21 cellular contexts compared by ENCODE assay signal in the genomic region with DNA sequence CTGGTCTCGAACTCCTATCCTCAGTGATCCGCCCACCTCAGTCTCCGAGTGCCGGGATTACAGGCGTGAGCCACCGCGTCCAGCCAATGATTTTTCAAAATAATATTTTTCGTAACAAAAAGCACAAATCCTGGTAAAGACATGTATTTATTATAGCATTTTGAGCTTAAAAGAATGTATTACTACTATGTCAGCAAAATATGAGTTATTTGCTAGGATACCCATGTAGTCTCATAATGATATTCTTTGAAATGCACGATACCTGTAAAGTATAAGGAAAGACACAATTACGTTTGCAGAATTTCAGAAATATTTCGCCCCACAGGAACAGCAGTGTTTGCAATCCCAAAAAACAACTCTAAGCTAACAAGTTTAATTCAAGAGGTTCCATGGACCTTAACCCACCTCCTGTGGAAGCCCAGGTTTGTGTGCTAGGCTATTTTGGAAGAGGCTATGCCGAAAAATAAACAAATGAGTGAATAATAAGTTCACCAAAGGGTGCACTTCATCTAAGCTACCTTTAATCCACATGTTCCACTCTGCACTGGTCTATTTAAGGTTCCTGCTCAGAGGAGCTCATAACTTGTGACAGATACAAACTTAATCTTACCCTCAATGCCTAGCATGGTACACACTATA. TPM values are rescaled to one million over a fixed set of nuclear protein-coding genes. Genes with fewer than 3 reads are reported as not detected.
DNase-seq lines count a peak whose midpoint lies in the region; ATAC-seq, FAIRE-seq and TF ChIP-seq lines count a peak whose summit lies in the region.
"Had no signal": no experiment of that assay in that cellular context is flagged by ENCODE, and none has a peak within 500 bp of the region (broad histone marks: within the 10 kb centered on the region; RNA-seq: fewer than 3 reads in every experiment).

No MANE protein-coding gene starts in this region.

- no peak for ATAC-seq in heart right ventricle
- ATAC-seq in Right ventricle myocardium superior (ENCODE audit: poor library complexity) = no peak
- ATAC-seq in psoas muscle = no peak
- ATAC-seq in stimulated activated naive B cell treated with anti-CD40 and anti-IgM and Interleukin-4, amounts not matched to agents 10 μg/mL and 1 μg/mL and 100 μg/mL, for 72 hours (replicated peaks) = no peak
- no peak for ATAC-seq in GM19463 (IDR thresholded peaks at IDR 0.05; ENCODE audit: unreplicated experiment)

- peaks cover 23 to 71% of the 10 kb centered on the region in 2 donors for H3K4me1 Mint-ChIP-seq in stimulated activated naive B cell treated with anti-CD40 and anti-IgM and Interleukin-4, amounts not matched to agents 10 μg/mL and 1 μg/mL and 100 μg/mL, for 72 hours
- H3K4me1 Mint-ChIP-seq in activated CD4-positive, alpha-beta T cell treated with anti-CD3 and anti-CD28 coated beads, Interleukin-2, amount 10 ng/mL, durations not matched to agents 24 days and 14 days = peaks cover 54% of the 10 kb centered on the region

- H4K20me1 ChIP-seq in Loucy (ENCODE audit: insufficient read depth, low read length, poor library complexity, severe bottlenecking) = peaks cover 91% of the 10 kb centered on the region

- H3K27ac ChIP-seq in heart right ventricle (peak overlapping the region in 8 of 10 donors; percentile 1 to 98 (median 50)), psoas muscle (peak overlapping the region; percentile 56)
- H3K27ac ChIP-seq: adrenal gland, KMS-11, prostate gland, spleen had no signal

- peak overlapping the region; percentile 84 for H3K9ac ChIP-seq in Loucy (ENCODE audit: low read depth, low read length, poor library complexity, severe bottlenecking)
- H3K9ac ChIP-seq: KMS-11 had no signal

- peaks cover 0 to 5% of the 10 kb centered on the region in 2 donors for H3K36me3 Mint-ChIP-seq in stimulated activated naive B cell treated with anti-CD40 and anti-IgM and Interleukin-4, amounts not matched to agents 10 μg/mL and 1 μg/mL and 100 μg/mL, for 72 hours
- peaks cover 19% of the 10 kb centered on the region for H3K36me3 Mint-ChIP-seq in activated CD4-positive, alpha-beta T cell treated with anti-CD3 and anti-CD28 coated beads, Interleukin-2, amount 10 ng/mL, durations not matched to agents 24 days and 14 days (ENCODE audit: low read depth)
- H3K36me3 Mint-ChIP-seq: CD14-positive monocyte, naive B cell had no signal

- intact Hi-C loops in heart right ventricle (cut with DNase I) (loop anchor here (5.0 to 10.0 kb wide), 7 partner anchors 50 to 200 kb away; no protein-coding TSS in a partner anchor), Right ventricle myocardium superior (cut with DNase I) (loop anchor here (5.0 to 10.0 kb wide), 2 partner anchors 57 to 90 kb away; a partner anchor contains a TSS), psoas muscle (cut with DNase I) (loop anchor here in 1 of 2 donors (5.0 to 10.0 kb wide), 3 partner anchors 50 to 198 kb away; no protein-coding TSS in a partner anchor)
- intact Hi-C loops in activated CD4-positive, alpha-beta T cell treated with anti-CD3 and anti-CD28 coated beads, Interleukin-2, amount 10 ng/mL, durations not matched to agents 24 days and 14 days (cut with micrococcal nuclease) = loop anchor here (5.0 kb wide), 2 partner anchors 48 to 187 kb away; no protein-coding TSS in a partner anchor

- H2AFZ ChIP-seq in Loucy (ENCODE audit: low read length) = no peak overlapping the region

- H3K4me3 ChIP-seq in heart right ventricle (peak overlapping the region in 2 of 10 donors; percentile 5 to 94), Loucy (ENCODE audit: low read length, poor library complexity, severe bottlenecking) (peak overlapping the region; percentile 95), psoas muscle (no peak overlapping the region)
- H3K4me3 ChIP-seq: adrenal gland, esophagus muscularis mucosa, prostate gland, spleen had no signal

- H3K27me3 ChIP-seq in heart right ventricle = no peaks in the 10 kb centered on the region
- no peaks in the 10 kb centered on the region for H3K27me3 ChIP-seq in Loucy (ENCODE audit: insufficient read depth, low read length, poor library complexity, severe bottlenecking)
- H3K27me3 ChIP-seq in psoas muscle (ENCODE audit: insufficient read depth in 3 of 3, low read length in 2 of 3) = no peaks in the 10 kb centered on the region
- H3K27me3 ChIP-seq: adrenal gland, esophagus muscularis mucosa, spleen had no signal

- TF ChIP-seq CTCF in heart right ventricle (IDR thresholded peaks at IDR 0.05) (peak in 1 of 9 donors; percentile 7), Loucy (conservative IDR thresholded peaks at IDR 0.05; ENCODE audit: low read length) (no peak), psoas muscle (IDR thresholded peaks at IDR 0.05) (no peak)

- H3K9me3 ChIP-seq in heart right ventricle = no peaks in the 10 kb centered on the region
- H3K9me3 ChIP-seq in Loucy (ENCODE audit: insufficient read depth, low read depth, low read length) = no peaks in the 10 kb centered on the region
- no peaks in the 10 kb centered on the region for H3K9me3 ChIP-seq in psoas muscle
- H3K9me3 ChIP-seq: adrenal gland, esophagus muscularis mucosa, prostate gland, spleen had no signal

- H3K27me3 Mint-ChIP-seq in stimulated activated naive B cell treated with anti-CD40 and anti-IgM and Interleukin-4, amounts not matched to agents 10 μg/mL and 1 μg/mL and 100 μg/mL, for 72 hours = no peaks in the 10 kb centered on the region
- H3K27me3 Mint-ChIP-seq in activated CD4-positive, alpha-beta T cell treated with anti-CD3 and anti-CD28 coated beads, Interleukin-2, amount 10 ng/mL, durations not matched to agents 24 days and 14 days = no peaks in the 10 kb centered on the region
- H3K27me3 Mint-ChIP-seq: activated CD4-positive, alpha-beta T cell treated with anti-CD3 and anti-CD28 coated beads, Interleukin-2, amount 10 ng/mL, durations not matched to agents 7 days and 5 days; naive B cell had no signal

- peaks cover 94% of the 10 kb centered on the region for H3K79me2 ChIP-seq in Loucy (ENCODE audit: insufficient read depth, low read length)

- peak overlapping the region; percentile 90 for H3K4me2 ChIP-seq in Loucy (ENCODE audit: low read depth, low read length, poor library complexity, severe bottlenecking)

- no peaks in the 10 kb centered on the region for H3K9me3 Mint-ChIP-seq in stimulated activated naive B cell treated with anti-CD40 and anti-IgM and Interleukin-4, amounts not matched to agents 10 μg/mL and 1 μg/mL and 100 μg/mL, for 72 hours
- H3K9me3 Mint-ChIP-seq in activated CD4-positive, alpha-beta T cell treated with anti-CD3 and anti-CD28 coated beads, Interleukin-2, amount 10 ng/mL, durations not matched to agents 24 days and 14 days = no peaks in the 10 kb centered on the region
- H3K9me3 Mint-ChIP-seq: activated CD4-positive, alpha-beta T cell treated with anti-CD3 and anti-CD28 coated beads, Interleukin-2, amount 10 ng/mL, durations not matched to agents 7 days and 5 days; naive B cell had no signal

- H3K27ac Mint-ChIP-seq in stimulated activated naive B cell treated with anti-CD40 and anti-IgM and Interleukin-4, amounts not matched to agents 10 μg/mL and 1 μg/mL and 100 μg/mL, for 72 hours = no peak overlapping the region
- no peak overlapping the region for H3K27ac Mint-ChIP-seq in activated CD4-positive, alpha-beta T cell treated with anti-CD3 and anti-CD28 coated beads, Interleukin-2, amount 10 ng/mL, durations not matched to agents 24 days and 14 days
- H3K27ac Mint-ChIP-seq: activated CD4-positive, alpha-beta T cell treated with anti-CD3 and anti-CD28 coated beads, Interleukin-2, amount 10 ng/mL, durations not matched to agents 7 days and 5 days had no signal

- H3K36me3 ChIP-seq in heart right ventricle = no peaks in the 10 kb centered on the region
- H3K36me3 ChIP-seq in Loucy (ENCODE audit: insufficient read depth, low read length) = no peaks in the 10 kb centered on the region
- H3K36me3 ChIP-seq in psoas muscle (ENCODE audit: insufficient read depth in 1 of 2, low read depth in 1 of 2) = no peaks in the 10 kb centered on the region
- H3K36me3 ChIP-seq: adrenal gland, esophagus muscularis mucosa, prostate gland, spleen had no signal

- H3K4me1 ChIP-seq in heart right ventricle = peaks cover 6 to 88% (median 73%) of the 10 kb centered on the region in 9 donors
- H3K4me1 ChIP-seq in Loucy (ENCODE audit: insufficient read depth, low read length, poor library complexity, severe bottlenecking) = peaks cover 70% of the 10 kb centered on the region
- peaks cover 62% of the 10 kb centered on the region for H3K4me1 ChIP-seq in psoas muscle
- H3K4me1 ChIP-seq: prostate gland had no signal

- FAIRE-seq in islet of Langerhans (lab: Jason Lieb, UNC) = peak; percentile 64
- FAIRE-seq: TTC549 had no signal

- no peaks in the 10 kb centered on the region for H3K9me2 ChIP-seq in Loucy (replicated peaks; ENCODE audit: low read depth, low read length)

- H3K4me3 Mint-ChIP-seq in stimulated activated naive B cell treated with anti-CD40 and anti-IgM and Interleukin-4, amounts not matched to agents 10 μg/mL and 1 μg/mL and 100 μg/mL, for 72 hours = no peak overlapping the region
- H3K4me3 Mint-ChIP-seq in activated CD4-positive, alpha-beta T cell treated with anti-CD3 and anti-CD28 coated beads, Interleukin-2, amount 10 ng/mL, durations not matched to agents 24 days and 14 days = no peak overlapping the region
- H3K4me3 Mint-ChIP-seq: activated CD4-positive, alpha-beta T cell treated with anti-CD3 and anti-CD28 coated beads, Interleukin-2, amount 10 ng/mL, durations not matched to agents 7 days and 5 days; CD14-positive monocyte had no signal

- 87 to 91% methylated on average over 12 of the region's 12 CpGs for WGBS in heart right ventricle, 2 donors
- 88 to 92% (median 90%) methylated on average over 12 of the region's 12 CpGs for WGBS in psoas muscle, 3 donors

- no peaks in the 10 kb centered on the region for H3F3A ChIP-seq in Loucy (ENCODE audit: low read depth)

- DNase-seq in heart right ventricle (no peak), Right ventricle myocardium superior (no peak), psoas muscle (no peak)
- DNase-seq in stimulated activated naive B cell treated with anti-CD40 and anti-IgM and Interleukin-4, amounts not matched to agents 10 μg/mL and 1 μg/mL and 100 μg/mL, for 72 hours = no peak
- no peak for DNase-seq in activated CD4-positive, alpha-beta T cell treated with anti-CD3 and anti-CD28 coated beads, Interleukin-2, amount 10 ng/mL, durations not matched to agents 24 days and 14 days
- DNase-seq: activated CD4-positive, alpha-beta T cell treated with anti-CD3 and anti-CD28 coated beads, Interleukin-2, amount 10 ng/mL, durations not matched to agents 7 days and 5 days; activated effector memory CD4-positive, alpha-beta T cell treated with Interleukin-2 at 50 U/mL for 16 hours; adrenal gland; DMS53; naive B cell; NCI-H1092; spleen; SW 1271 had no signal

RNA-seq across cellular contexts. Expression of a gene that starts 5.2 kb away (rescaled TPM):
- total RNA-seq in heart right ventricle (10 to 100 TPM; 30.0 to 60.1 (median 37.7) TPM), Right ventricle myocardium superior (27.9 TPM), psoas muscle (10 to 100 TPM; 15.0 to 21.7 (median 20.9) TPM)
- polyA plus RNA-seq in heart right ventricle (10 to 100 TPM; 11.7 to 23.0 TPM), psoas muscle (10 to 100 TPM in 2 of 3 donors, 1 to 10 TPM in 1; 4.8 to 14.5 (median 10.3) TPM)
- 62.0 and 66.0 TPM in 2 replicates for total RNA-seq in activated CD4-positive, alpha-beta T cell treated with anti-CD3 and anti-CD28 coated beads, Interleukin-2, amount 10 ng/mL, durations not matched to agents 24 days and 14 days

RNA-seq across cellular contexts. Expression of a gene that starts 56.0 kb away (rescaled TPM):
- total RNA-seq in heart right ventricle (100 to 1,000 TPM; 131 to 183 (median 161) TPM), Right ventricle myocardium superior (121 TPM), psoas muscle (100 to 1,000 TPM; 118 to 160 (median 136) TPM)
- polyA plus RNA-seq in heart right ventricle (100 to 1,000 TPM; 106 to 107 TPM), psoas muscle (100 to 1,000 TPM; 106 to 121 (median 107) TPM)
- total RNA-seq in activated CD4-positive, alpha-beta T cell treated with anti-CD3 and anti-CD28 coated beads, Interleukin-2, amount 10 ng/mL, durations not matched to agents 24 days and 14 days = 116 and 130 TPM in 2 replicates
